Comparison of ENCODE assay signal across 1 cellular context in the genomic region with DNA sequence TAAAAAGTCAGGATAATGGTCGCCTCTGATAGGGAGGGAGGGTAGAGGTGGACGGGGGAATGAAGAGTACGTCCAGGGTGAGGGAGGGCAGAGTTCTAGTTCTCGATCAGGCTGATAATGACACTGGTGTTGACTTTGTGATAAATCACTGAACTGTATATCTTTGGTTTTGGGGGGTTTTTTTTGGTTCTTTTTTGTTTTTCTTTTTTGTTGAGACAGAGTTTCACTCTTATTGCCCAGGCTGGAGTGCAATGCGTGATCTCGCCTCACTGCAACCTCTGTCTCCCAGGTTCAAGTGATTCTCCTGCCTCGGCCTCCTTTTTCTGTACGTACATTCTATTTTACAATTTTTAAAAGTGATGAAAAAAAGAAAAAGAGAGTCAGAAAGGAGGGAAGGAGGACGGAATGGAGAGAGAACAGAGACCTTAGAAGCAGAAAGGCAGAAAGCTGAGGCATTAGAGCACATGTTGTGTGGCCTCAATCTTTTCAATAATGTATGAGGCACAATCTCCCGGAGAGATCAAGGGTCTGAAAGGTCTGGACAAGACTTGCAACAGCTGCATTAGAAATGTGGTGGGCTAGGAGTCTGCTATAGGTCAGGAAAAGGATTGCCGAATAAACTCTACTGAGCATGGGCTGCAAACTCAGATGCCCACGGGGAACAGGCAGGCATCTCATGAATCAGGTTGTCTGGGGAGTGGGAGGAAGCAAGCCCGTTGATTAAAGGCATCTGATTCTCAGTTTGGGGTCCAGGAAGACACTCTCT.
A peak's percentile ranks its signal among the peaks of the same experiment; 100 is the strongest.
TF ChIP-seq lines count a peak whose summit lies in the region.

No MANE protein-coding gene starts in this region.

TF ChIP-seq in HepG2, 621 proteins besides CTCF, POLR2A, EP300 and RAD21 (continued from another document and continues in another):
- TF ChIP-seq, protein P1, sequence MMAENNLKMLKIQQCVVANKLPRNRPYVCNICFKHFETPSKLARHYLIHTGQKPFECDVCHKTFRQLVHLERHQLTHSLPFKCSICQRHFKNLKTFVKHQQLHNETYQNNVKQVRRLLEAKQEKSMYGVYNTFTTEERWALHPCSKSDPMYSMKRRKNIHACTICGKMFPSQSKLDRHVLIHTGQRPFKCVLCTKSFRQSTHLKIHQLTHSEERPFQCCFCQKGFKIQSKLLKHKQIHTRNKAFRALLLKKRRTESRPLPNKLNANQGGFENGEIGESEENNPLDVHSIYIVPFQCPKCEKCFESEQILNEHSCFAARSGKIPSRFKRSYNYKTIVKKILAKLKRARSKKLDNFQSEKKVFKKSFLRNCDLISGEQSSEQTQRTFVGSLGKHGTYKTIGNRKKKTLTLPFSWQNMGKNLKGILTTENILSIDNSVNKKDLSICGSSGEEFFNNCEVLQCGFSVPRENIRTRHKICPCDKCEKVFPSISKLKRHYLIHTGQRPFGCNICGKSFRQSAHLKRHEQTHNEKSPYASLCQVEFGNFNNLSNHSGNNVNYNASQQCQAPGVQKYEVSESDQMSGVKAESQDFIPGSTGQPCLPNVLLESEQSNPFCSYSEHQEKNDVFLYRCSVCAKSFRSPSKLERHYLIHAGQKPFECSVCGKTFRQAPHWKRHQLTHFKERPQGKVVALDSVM (CRISPR knock-in tag; IDR thresholded peaks at IDR 0.05): peak; percentile 77
- TF ChIP-seq ZSCAN22 (CRISPR knock-in tag; IDR thresholded peaks at IDR 0.05) (no peak), ZNF546 (CRISPR knock-in tag; conservative IDR thresholded peaks at IDR 0.05) (no peak), SIX1 (CRISPR knock-in tag; IDR thresholded peaks at IDR 0.05; ENCODE audit: borderline replicate concordance) (no peak; the same call in 1 of the 2 replicates), ZSCAN12 (CRISPR knock-in tag; IDR thresholded peaks at IDR 0.05) (no peak), JARID2 (CRISPR knock-in tag; IDR thresholded peaks at IDR 0.05; ENCODE audit: insufficient replicate concordance) (no peak), SAP130 (CRISPR knock-in tag; IDR thresholded peaks at IDR 0.05; ENCODE audit: low read depth) (peak; percentile 27; the same call in 1 of the 2 replicates), NFKB2 (CRISPR knock-in tag; IDR thresholded peaks at IDR 0.05; ENCODE audit: borderline replicate concordance) (no peak), HOXA7 (CRISPR knock-in tag; IDR thresholded peaks at IDR 0.05) (no peak), PHF8 (CRISPR knock-in tag; IDR thresholded peaks at IDR 0.05) (no peak), SRF (IDR thresholded peaks at IDR 0.05; ENCODE audit: low read depth, low read length) (no peak), NFIC (IDR thresholded peaks at IDR 0.05; ENCODE audit: low read length) (no peak), ZNF761 (CRISPR knock-in tag; conservative IDR thresholded peaks at IDR 0.05) (no peak), HNRNPH1 (optimal IDR thresholded peaks at IDR 0.05; ENCODE audit: low read depth, low read length) (no peak), POLR2AphosphoS5 (IDR thresholded peaks at IDR 0.05; ENCODE audit: low read depth, low read length) (no peak), KLF16 (CRISPR knock-in tag; IDR thresholded peaks at IDR 0.05) (no peak), ZNF296 (CRISPR knock-in tag; conservative IDR thresholded peaks at IDR 0.05) (no peak), ZNF780A (CRISPR knock-in tag; IDR thresholded peaks at IDR 0.05) (no peak), ZNF329 (CRISPR knock-in tag; IDR thresholded peaks at IDR 0.05; ENCODE audit: low read depth) (no peak), ATF7-NPFF (CRISPR knock-in tag; IDR thresholded peaks at IDR 0.05; ENCODE audit: low read depth) (no peak), NFKBIZ (CRISPR knock-in tag; IDR thresholded peaks at IDR 0.05) (no peak)
- TF ChIP-seq, protein P2, sequence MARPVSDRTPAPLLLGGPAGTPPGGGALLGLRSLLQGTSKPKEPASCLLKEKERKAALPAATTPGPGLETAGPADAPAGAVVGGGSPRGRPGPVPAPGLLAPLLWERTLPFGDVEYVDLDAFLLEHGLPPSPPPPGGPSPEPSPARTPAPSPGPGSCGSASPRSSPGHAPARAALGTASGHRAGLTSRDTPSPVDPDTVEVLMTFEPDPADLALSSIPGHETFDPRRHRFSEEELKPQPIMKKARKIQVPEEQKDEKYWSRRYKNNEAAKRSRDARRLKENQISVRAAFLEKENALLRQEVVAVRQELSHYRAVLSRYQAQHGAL (CRISPR knock-in tag; IDR thresholded peaks at IDR 0.05; ENCODE audit: not compliant biosample characterization): no peak
- TF ChIP-seq, protein P3, sequence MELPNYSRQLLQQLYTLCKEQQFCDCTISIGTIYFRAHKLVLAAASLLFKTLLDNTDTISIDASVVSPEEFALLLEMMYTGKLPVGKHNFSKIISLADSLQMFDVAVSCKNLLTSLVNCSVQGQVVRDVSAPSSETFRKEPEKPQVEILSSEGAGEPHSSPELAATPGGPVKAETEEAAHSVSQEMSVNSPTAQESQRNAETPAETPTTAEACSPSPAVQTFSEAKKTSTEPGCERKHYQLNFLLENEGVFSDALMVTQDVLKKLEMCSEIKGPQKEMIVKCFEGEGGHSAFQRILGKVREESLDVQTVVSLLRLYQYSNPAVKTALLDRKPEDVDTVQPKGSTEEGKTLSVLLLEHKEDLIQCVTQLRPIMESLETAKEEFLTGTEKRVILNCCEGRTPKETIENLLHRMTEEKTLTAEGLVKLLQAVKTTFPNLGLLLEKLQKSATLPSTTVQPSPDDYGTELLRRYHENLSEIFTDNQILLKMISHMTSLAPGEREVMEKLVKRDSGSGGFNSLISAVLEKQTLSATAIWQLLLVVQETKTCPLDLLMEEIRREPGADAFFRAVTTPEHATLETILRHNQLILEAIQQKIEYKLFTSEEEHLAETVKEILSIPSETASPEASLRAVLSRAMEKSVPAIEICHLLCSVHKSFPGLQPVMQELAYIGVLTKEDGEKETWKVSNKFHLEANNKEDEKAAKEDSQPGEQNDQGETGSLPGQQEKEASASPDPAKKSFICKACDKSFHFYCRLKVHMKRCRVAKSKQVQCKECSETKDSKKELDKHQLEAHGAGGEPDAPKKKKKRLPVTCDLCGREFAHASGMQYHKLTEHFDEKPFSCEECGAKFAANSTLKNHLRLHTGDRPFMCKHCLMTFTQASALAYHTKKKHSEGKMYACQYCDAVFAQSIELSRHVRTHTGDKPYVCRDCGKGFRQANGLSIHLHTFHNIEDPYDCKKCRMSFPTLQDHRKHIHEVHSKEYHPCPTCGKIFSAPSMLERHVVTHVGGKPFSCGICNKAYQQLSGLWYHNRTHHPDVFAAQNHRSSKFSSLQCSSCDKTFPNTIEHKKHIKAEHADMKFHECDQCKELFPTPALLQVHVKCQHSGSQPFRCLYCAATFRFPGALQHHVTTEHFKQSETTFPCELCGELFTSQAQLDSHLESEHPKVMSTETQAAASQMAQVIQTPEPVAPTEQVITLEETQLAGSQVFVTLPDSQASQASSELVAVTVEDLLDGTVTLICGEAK (IDR thresholded peaks at IDR 0.05): no peak
- TF ChIP-seq, protein P3 (CRISPR knock-in tag; IDR thresholded peaks at IDR 0.05): no peak
- TF ChIP-seq, protein P4, sequence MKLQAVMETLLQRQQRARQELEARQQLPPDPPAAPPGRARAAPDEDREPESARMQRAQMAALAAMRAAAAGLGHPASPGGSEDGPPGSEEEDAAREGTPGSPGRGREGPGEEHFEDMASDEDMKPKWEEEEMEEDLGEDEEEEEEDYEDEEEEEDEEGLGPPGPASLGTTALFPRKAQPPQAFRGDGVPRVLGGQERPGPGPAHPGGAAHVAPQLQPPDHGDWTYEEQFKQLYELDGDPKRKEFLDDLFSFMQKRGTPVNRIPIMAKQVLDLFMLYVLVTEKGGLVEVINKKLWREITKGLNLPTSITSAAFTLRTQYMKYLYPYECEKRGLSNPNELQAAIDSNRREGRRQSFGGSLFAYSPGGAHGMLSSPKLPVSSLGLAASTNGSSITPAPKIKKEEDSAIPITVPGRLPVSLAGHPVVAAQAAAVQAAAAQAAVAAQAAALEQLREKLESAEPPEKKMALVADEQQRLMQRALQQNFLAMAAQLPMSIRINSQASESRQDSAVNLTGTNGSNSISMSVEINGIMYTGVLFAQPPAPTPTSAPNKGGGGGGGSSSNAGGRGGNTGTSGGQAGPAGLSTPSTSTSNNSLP (IDR thresholded peaks at IDR 0.05; ENCODE audit: low read depth, low read length): peak; percentile 36; the same call in 1 of the 2 replicates
- TF ChIP-seq, protein P5, sequence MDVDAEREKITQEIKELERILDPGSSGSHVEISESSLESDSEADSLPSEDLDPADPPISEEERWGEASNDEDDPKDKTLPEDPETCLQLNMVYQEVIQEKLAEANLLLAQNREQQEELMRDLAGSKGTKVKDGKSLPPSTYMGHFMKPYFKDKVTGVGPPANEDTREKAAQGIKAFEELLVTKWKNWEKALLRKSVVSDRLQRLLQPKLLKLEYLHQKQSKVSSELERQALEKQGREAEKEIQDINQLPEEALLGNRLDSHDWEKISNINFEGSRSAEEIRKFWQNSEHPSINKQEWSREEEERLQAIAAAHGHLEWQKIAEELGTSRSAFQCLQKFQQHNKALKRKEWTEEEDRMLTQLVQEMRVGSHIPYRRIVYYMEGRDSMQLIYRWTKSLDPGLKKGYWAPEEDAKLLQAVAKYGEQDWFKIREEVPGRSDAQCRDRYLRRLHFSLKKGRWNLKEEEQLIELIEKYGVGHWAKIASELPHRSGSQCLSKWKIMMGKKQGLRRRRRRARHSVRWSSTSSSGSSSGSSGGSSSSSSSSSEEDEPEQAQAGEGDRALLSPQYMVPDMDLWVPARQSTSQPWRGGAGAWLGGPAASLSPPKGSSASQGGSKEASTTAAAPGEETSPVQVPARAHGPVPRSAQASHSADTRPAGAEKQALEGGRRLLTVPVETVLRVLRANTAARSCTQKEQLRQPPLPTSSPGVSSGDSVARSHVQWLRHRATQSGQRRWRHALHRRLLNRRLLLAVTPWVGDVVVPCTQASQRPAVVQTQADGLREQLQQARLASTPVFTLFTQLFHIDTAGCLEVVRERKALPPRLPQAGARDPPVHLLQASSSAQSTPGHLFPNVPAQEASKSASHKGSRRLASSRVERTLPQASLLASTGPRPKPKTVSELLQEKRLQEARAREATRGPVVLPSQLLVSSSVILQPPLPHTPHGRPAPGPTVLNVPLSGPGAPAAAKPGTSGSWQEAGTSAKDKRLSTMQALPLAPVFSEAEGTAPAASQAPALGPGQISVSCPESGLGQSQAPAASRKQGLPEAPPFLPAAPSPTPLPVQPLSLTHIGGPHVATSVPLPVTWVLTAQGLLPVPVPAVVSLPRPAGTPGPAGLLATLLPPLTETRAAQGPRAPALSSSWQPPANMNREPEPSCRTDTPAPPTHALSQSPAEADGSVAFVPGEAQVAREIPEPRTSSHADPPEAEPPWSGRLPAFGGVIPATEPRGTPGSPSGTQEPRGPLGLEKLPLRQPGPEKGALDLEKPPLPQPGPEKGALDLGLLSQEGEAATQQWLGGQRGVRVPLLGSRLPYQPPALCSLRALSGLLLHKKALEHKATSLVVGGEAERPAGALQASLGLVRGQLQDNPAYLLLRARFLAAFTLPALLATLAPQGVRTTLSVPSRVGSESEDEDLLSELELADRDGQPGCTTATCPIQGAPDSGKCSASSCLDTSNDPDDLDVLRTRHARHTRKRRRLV (CRISPR knock-in tag; IDR thresholded peaks at IDR 0.05): no peak
- TF ChIP-seq, protein P6, sequence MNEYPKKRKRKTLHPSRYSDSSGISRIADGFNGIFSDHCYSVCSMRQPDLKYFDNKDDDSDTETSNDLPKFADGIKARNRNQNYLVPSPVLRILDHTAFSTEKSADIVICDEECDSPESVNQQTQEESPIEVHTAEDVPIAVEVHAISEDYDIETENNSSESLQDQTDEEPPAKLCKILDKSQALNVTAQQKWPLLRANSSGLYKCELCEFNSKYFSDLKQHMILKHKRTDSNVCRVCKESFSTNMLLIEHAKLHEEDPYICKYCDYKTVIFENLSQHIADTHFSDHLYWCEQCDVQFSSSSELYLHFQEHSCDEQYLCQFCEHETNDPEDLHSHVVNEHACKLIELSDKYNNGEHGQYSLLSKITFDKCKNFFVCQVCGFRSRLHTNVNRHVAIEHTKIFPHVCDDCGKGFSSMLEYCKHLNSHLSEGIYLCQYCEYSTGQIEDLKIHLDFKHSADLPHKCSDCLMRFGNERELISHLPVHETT (CRISPR knock-in tag; conservative IDR thresholded peaks at IDR 0.05): no peak
- TF ChIP-seq, protein P7, sequence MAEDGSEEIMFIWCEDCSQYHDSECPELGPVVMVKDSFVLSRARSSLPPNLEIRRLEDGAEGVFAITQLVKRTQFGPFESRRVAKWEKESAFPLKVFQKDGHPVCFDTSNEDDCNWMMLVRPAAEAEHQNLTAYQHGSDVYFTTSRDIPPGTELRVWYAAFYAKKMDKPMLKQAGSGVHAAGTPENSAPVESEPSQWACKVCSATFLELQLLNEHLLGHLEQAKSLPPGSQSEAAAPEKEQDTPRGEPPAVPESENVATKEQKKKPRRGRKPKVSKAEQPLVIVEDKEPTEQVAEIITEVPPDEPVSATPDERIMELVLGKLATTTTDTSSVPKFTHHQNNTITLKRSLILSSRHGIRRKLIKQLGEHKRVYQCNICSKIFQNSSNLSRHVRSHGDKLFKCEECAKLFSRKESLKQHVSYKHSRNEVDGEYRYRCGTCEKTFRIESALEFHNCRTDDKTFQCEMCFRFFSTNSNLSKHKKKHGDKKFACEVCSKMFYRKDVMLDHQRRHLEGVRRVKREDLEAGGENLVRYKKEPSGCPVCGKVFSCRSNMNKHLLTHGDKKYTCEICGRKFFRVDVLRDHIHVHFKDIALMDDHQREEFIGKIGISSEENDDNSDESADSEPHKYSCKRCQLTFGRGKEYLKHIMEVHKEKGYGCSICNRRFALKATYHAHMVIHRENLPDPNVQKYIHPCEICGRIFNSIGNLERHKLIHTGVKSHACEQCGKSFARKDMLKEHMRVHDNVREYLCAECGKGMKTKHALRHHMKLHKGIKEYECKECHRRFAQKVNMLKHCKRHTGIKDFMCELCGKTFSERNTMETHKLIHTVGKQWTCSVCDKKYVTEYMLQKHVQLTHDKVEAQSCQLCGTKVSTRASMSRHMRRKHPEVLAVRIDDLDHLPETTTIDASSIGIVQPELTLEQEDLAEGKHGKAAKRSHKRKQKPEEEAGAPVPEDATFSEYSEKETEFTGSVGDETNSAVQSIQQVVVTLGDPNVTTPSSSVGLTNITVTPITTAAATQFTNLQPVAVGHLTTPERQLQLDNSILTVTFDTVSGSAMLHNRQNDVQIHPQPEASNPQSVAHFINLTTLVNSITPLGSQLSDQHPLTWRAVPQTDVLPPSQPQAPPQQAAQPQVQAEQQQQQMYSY (CRISPR knock-in tag; IDR thresholded peaks at IDR 0.05): no peak
